8 cellular contexts compared by ENCODE assay signal in genomic region chr1:15833842-15834405, GRCh38. TPM values are rescaled to one million over a fixed set of nuclear protein-coding genes. Genes with fewer than 3 reads are reported as not detected.
A peak's percentile ranks its signal among the peaks of the same experiment; 100 is the strongest.
DNase-seq lines count a peak whose midpoint lies in the region; ATAC-seq lines count a peak whose summit lies in the region.

No MANE protein-coding gene starts in this region.

- H3K9me3 ChIP-seq in subcutaneous abdominal adipose tissue (ENCODE audit: control insufficient read depth in 5 of 5, low read length in 5 of 5) = no peaks in the 10 kb centered on the region

- H3K4me1 Mint-ChIP-seq in activated CD8-positive, alpha-beta memory T cell treated with anti-CD3 and anti-CD28 coated beads, Interleukin-2, amount 10 ng/mL, durations not matched to agents 7 days and 5 days = peaks cover 41% of the 10 kb centered on the region
- peaks cover 28% of the 10 kb centered on the region for H3K4me1 Mint-ChIP-seq in activated T-helper 2 cell treated with anti-CD3 and anti-CD28 coated beads, Interferon-gamma antibody, Interleukin-2, Interleukin-4, amounts not matched to agents 10 μg/mL and 5 μg/mL and 100 μg/mL, durations not matched to agents 14 hours and 24 hours and 36 hours (ENCODE audit: low read depth)
- H3K4me1 Mint-ChIP-seq in immature natural killer cell = peaks cover 40 to 63% of the 10 kb centered on the region in 2 donors

- H3K27ac ChIP-seq in subcutaneous abdominal adipose tissue (ENCODE audit: low read depth, low read length) = peak overlapping the region; percentile 100

- H3K36me3 ChIP-seq in subcutaneous abdominal adipose tissue (ENCODE audit: control insufficient read depth in 5 of 5, insufficient read depth in 5 of 5, low read length in 5 of 5) = no peaks in the 10 kb centered on the region

- peak overlapping the region; percentile 84 for H3K4me3 Mint-ChIP-seq in activated CD8-positive, alpha-beta memory T cell treated with anti-CD3 and anti-CD28 coated beads, Interleukin-2, amount 10 ng/mL, durations not matched to agents 7 days and 5 days
- H3K4me3 Mint-ChIP-seq in activated T-helper 2 cell treated with anti-CD3 and anti-CD28 coated beads, Interferon-gamma antibody, Interleukin-2, Interleukin-4, amounts not matched to agents 10 μg/mL and 5 μg/mL and 100 μg/mL, durations not matched to agents 14 hours and 24 hours and 36 hours (ENCODE audit: low read depth) = peak overlapping the region; percentile 88
- peak overlapping the region; percentile 94 to 97 (median 95) for H3K4me3 Mint-ChIP-seq in immature natural killer cell

- CTCF ChIA-PET in activated CD8-positive, alpha-beta memory T cell treated with anti-CD3 and anti-CD28 coated beads, Interleukin-2, amount 10 ng/mL, durations not matched to agents 7 days and 5 days (lab: Charles Lee) = interaction anchor here (0.6 to 3.8 kb wide), 16 partner anchors 9 to 1059 kb away, joined by 3 to 40 read pairs (median 4); partner anchors contain the start of gene SPEN

- H3K36me3 Mint-ChIP-seq in activated CD8-positive, alpha-beta memory T cell treated with anti-CD3 and anti-CD28 coated beads, Interleukin-2, amount 10 ng/mL, durations not matched to agents 7 days and 5 days = peaks cover 4% of the 10 kb centered on the region
- H3K36me3 Mint-ChIP-seq in activated T-helper 2 cell treated with anti-CD3 and anti-CD28 coated beads, Interferon-gamma antibody, Interleukin-2, Interleukin-4, amounts not matched to agents 10 μg/mL and 5 μg/mL and 100 μg/mL, durations not matched to agents 14 hours and 24 hours and 36 hours (ENCODE audit: low read depth) = peaks cover 9% of the 10 kb centered on the region
- H3K36me3 Mint-ChIP-seq in immature natural killer cell = no peaks in the 10 kb centered on the region

- intact Hi-C loops in activated T-helper 2 cell treated with anti-CD3 and anti-CD28 coated beads, Interferon-gamma antibody, Interleukin-2, Interleukin-4, amounts not matched to agents 10 μg/mL and 5 μg/mL and 100 μg/mL, durations not matched to agents 14 hours and 24 hours and 36 hours (cut with micrococcal nuclease) = loop anchor here (1.0 to 2.0 kb wide), 4 partner anchors 85 to 309 kb away; partner anchors contain the start of gene CASP9

- peak overlapping the region; percentile 95 for H3K27ac Mint-ChIP-seq in activated CD8-positive, alpha-beta memory T cell treated with anti-CD3 and anti-CD28 coated beads, Interleukin-2, amount 10 ng/mL, durations not matched to agents 7 days and 5 days
- H3K27ac Mint-ChIP-seq in activated T-helper 2 cell treated with anti-CD3 and anti-CD28 coated beads, Interferon-gamma antibody, Interleukin-2, Interleukin-4, amounts not matched to agents 10 μg/mL and 5 μg/mL and 100 μg/mL, durations not matched to agents 14 hours and 24 hours and 36 hours = peak overlapping the region; percentile 97
- H3K27ac Mint-ChIP-seq in immature natural killer cell = peak overlapping the region; percentile 96 to 99 (median 98)

- H3K27me3 ChIP-seq in subcutaneous abdominal adipose tissue (ENCODE audit: control insufficient read depth in 5 of 5, insufficient read depth in 4 of 5, low read length in 5 of 5) = peaks cover 0 to 6% (median 0%) of the 10 kb centered on the region in 5 donors

- no peak for ATAC-seq in activated CD8-positive, alpha-beta memory T cell treated with anti-CD3 and anti-CD28 coated beads, Interleukin-2, amount 10 ng/mL, durations not matched to agents 7 days and 5 days

- H3K9ac ChIP-seq in subcutaneous abdominal adipose tissue (ENCODE audit: low read length in 5 of 5) = peak overlapping the region; percentile 83 to 100 (median 98)

- no peaks in the 10 kb centered on the region for H3K27me3 Mint-ChIP-seq in activated CD8-positive, alpha-beta memory T cell treated with anti-CD3 and anti-CD28 coated beads, Interleukin-2, amount 10 ng/mL, durations not matched to agents 7 days and 5 days
- no peaks in the 10 kb centered on the region for H3K27me3 Mint-ChIP-seq in activated T-helper 2 cell treated with anti-CD3 and anti-CD28 coated beads, Interferon-gamma antibody, Interleukin-2, Interleukin-4, amounts not matched to agents 10 μg/mL and 5 μg/mL and 100 μg/mL, durations not matched to agents 14 hours and 24 hours and 36 hours (ENCODE audit: low read depth)
- peaks cover 25 to 43% (median 25%) of the 10 kb centered on the region in 3 donors for H3K27me3 Mint-ChIP-seq in immature natural killer cell (ENCODE audit: low read depth in 3 of 3)

- H3K9me3 Mint-ChIP-seq in activated CD8-positive, alpha-beta memory T cell treated with anti-CD3 and anti-CD28 coated beads, Interleukin-2, amount 10 ng/mL, durations not matched to agents 7 days and 5 days (ENCODE audit: low read depth) = no peaks in the 10 kb centered on the region
- H3K9me3 Mint-ChIP-seq in activated T-helper 2 cell treated with anti-CD3 and anti-CD28 coated beads, Interferon-gamma antibody, Interleukin-2, Interleukin-4, amounts not matched to agents 10 μg/mL and 5 μg/mL and 100 μg/mL, durations not matched to agents 14 hours and 24 hours and 36 hours = no peaks in the 10 kb centered on the region
- H3K9me3 Mint-ChIP-seq in immature natural killer cell = no peaks in the 10 kb centered on the region

- DNase-seq in activated CD8-positive, alpha-beta memory T cell treated with anti-CD3 and anti-CD28 coated beads, Interleukin-2, amount 10 ng/mL, durations not matched to agents 7 days and 5 days = no peak
- no peak for DNase-seq in activated CD8-positive, alpha-beta memory T cell treated with anti-CD3 and anti-CD28 coated beads, Interleukin-2, amount 50 U/mL, for 48 hours
- DNase-seq in activated T-helper 2 cell treated with anti-CD3 and anti-CD28 coated beads, Interferon-gamma antibody, Interleukin-2, Interleukin-4, amounts not matched to agents 10 μg/mL and 5 μg/mL and 100 μg/mL, durations not matched to agents 14 hours and 24 hours and 36 hours (ENCODE audit: low spot score) = no peak
- DNase-seq in immature natural killer cell = peak in 1 of 3 donors; percentile 8
- no peak for DNase-seq in DMS53 treated with DMSO at 0.1 percent for 48 hours (lab: John Stamatoyannopoulos, UW; ENCODE audit: unreplicated experiment)
- no peak for DNase-seq in NCI-H2029 (lab: John Stamatoyannopoulos, UW)
- DNase-seq in COR-L47 (lab: John Stamatoyannopoulos, UW) = no peak

- H3K4me1 ChIP-seq in subcutaneous abdominal adipose tissue (ENCODE audit: control insufficient read depth in 5 of 5, insufficient read depth in 5 of 5, low read length in 5 of 5) = peaks cover 12 to 60% (median 31%) of the 10 kb centered on the region in 5 donors

- H3K4me3 ChIP-seq in subcutaneous abdominal adipose tissue (ENCODE audit: low read depth in 1 of 5, low read length in 5 of 5) = peak overlapping the region; percentile 70 to 91 (median 88)

RNA-seq across cellular contexts. Expression of gene SPEN, which starts 13.6 kb away (rescaled TPM):
- 10 to 100 TPM; 74.6 to 75.5 TPM for total RNA-seq in activated CD8-positive, alpha-beta memory T cell treated with anti-CD3 and anti-CD28 coated beads, Interleukin-2, amount 10 ng/mL, durations not matched to agents 7 days and 5 days
- total RNA-seq in activated T-helper 2 cell treated with anti-CD3 and anti-CD28 coated beads, Interferon-gamma antibody, Interleukin-2, Interleukin-4, amounts not matched to agents 10 μg/mL and 5 μg/mL and 100 μg/mL, durations not matched to agents 14 hours and 24 hours and 36 hours = 75.0 and 75.9 TPM in 2 replicates
- polyA plus RNA-seq in immature natural killer cell = 10 to 100 TPM in 1 of 3 donors, 1 to 10 TPM in 2; 1.2 to 46.0 (median 6.0) TPM

RNA-seq across cellular contexts. Expression of gene UQCRHL, which starts 26.5 kb away (rescaled TPM):
- 1 to 10 TPM; 1.6 to 1.8 TPM for total RNA-seq in activated CD8-positive, alpha-beta memory T cell treated with anti-CD3 and anti-CD28 coated beads, Interleukin-2, amount 10 ng/mL, durations not matched to agents 7 days and 5 days
- 1.5 and 1.6 TPM in 2 replicates for total RNA-seq in activated T-helper 2 cell treated with anti-CD3 and anti-CD28 coated beads, Interferon-gamma antibody, Interleukin-2, Interleukin-4, amounts not matched to agents 10 μg/mL and 5 μg/mL and 100 μg/mL, durations not matched to agents 14 hours and 24 hours and 36 hours
- 1 to 10 TPM in 1 of 3 donors, under 1 TPM in 1, not detected in 1; 0.90 to 1.3 TPM for polyA plus RNA-seq in immature natural killer cell
